1 cellular context compared by ENCODE assay signal in the genomic region with DNA sequence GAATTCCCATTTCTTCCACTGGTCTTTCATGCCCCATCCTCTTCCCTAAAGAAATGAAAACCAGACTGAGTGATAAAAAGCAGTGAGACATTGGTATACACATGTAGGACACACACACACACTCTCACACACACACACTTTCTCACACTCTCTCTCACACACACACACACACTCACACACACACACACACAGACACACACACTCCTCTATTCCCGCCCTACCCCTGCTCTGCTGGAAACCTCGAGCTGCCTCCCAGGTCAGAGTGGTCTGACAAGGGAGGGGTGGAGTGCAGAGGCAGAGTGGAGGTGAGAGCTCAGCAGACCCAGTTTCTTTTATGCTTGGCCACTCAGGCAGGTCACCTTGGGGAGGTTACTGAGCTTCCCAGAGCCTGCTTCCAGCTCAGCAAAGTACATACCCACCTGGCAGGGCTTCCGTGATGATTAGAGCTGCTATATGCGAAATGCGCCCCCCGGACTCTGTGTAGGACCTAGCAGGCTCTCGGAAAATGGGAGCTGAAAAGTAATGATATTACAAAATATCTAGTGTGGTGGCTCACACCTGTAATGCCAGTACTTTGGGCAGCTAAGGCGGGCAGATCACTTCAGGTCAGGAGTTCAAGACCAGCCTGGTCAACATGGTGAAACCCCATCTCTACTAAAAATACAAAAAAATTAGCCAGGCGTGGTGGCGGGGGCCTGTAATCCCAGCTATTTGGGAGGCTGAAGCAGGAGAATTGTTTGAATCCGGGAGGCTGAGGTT.
TF ChIP-seq lines count a peak whose summit lies in the region.

No MANE protein-coding gene starts in this region.

TF ChIP-seq in HEK293, 187 proteins besides CTCF, POLR2A, EP300 and RAD21:
- TF ChIP-seq ZNF677 (tag by site-specific recombination; IDR thresholded peaks at IDR 0.05) (no peak), PRDM1 (tag by site-specific recombination; IDR thresholded peaks at IDR 0.05) (peak; percentile 93), ZNF354C (tag by site-specific recombination; IDR thresholded peaks at IDR 0.05; ENCODE audit: borderline replicate concordance, low read depth) (no peak), ZNF660 (tag by site-specific recombination; IDR thresholded peaks at IDR 0.05) (no peak), KLF17 (tag by site-specific recombination; IDR thresholded peaks at IDR 0.05) (0 out of 2 replicates have a peak, but pooled peaks have one; percentile 20), ZBTB11 (tag by site-specific recombination; conservative IDR thresholded peaks at IDR 0.05; ENCODE audit: low read depth) (no peak)
- TF ChIP-seq, protein P1, sequence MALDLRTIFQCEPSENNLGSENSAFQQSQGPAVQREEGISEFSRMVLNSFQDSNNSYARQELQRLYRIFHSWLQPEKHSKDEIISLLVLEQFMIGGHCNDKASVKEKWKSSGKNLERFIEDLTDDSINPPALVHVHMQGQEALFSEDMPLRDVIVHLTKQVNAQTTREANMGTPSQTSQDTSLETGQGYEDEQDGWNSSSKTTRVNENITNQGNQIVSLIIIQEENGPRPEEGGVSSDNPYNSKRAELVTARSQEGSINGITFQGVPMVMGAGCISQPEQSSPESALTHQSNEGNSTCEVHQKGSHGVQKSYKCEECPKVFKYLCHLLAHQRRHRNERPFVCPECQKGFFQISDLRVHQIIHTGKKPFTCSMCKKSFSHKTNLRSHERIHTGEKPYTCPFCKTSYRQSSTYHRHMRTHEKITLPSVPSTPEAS (tag by site-specific recombination; IDR thresholded peaks at IDR 0.05) = peak; percentile 74
